Comparison of ENCODE assay signal across 1 cellular context in the genomic region with DNA sequence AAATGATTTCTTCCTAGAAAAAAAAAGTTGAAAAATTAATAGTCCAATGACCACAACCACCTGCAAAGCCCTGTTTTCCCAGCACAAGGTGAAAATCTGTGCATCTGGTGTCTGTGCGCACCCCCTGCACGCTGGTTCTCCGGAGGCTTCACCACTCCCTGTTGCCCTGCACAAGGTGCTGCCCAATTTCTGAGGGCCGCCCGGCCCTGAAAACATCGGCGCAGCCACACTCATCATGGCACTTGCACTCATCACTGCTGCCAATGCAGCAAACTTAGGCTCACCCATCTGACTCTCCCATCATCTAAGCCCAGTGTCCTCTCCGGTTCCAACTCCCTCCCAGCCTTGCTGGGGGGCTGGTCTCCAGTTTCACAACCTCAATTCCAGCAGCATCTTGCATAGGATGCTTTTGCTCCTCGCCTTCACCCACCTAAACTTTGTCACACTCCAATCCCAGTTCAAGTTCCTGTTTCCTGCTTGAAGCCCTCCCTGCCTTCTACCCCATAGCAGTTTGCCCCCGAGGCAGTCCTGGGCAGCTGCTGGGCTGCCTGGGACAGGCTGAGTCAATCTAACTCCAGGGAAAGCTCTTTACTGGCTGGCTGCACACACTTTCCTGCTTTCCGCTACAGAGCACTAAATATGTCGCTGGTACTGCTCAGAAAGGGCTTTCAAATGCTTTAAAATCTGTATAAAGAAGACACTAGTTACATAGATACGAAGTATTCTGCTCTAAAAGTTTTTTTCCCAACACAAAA.
A peak's percentile ranks its signal among the peaks of the same experiment; 100 is the strongest.
TF ChIP-seq lines count a peak whose summit lies in the region.

No MANE protein-coding gene starts in this region.

TF ChIP-seq in HepG2, 621 proteins besides CTCF, POLR2A, EP300 and RAD21 (continued from another document):
- TF ChIP-seq AHR (CRISPR knock-in tag; IDR thresholded peaks at IDR 0.05) (no peak), PLRG1 (conservative IDR thresholded peaks at IDR 0.05) (no peak), RXRA (CRISPR knock-in tag; IDR thresholded peaks at IDR 0.05) (0 out of 2 replicates have a peak, but pooled peaks have one; percentile 7), FLYWCH1 (CRISPR knock-in tag; IDR thresholded peaks at IDR 0.05) (0 out of 2 replicates have a peak, but pooled peaks have one; percentile 41), ZBTB4 (CRISPR knock-in tag; IDR thresholded peaks at IDR 0.05; ENCODE audit: borderline replicate concordance) (peak; percentile 81; the same call in 1 of the 2 replicates), ZNF839 (CRISPR knock-in tag; IDR thresholded peaks at IDR 0.05; ENCODE audit: borderline replicate concordance) (0 out of 2 replicates have a peak, but pooled peaks have one; percentile 28), ZC3H13 (CRISPR knock-in tag; IDR thresholded peaks at IDR 0.05) (peak; percentile 33; the same call in 1 of the 2 replicates), GPN1 (CRISPR knock-in tag; IDR thresholded peaks at IDR 0.05; ENCODE audit: borderline replicate concordance) (no peak), ZMYM4 (CRISPR knock-in tag; IDR thresholded peaks at IDR 0.05) (0 out of 2 replicates have a peak, but pooled peaks have one; percentile 6), SNAPC2 (CRISPR knock-in tag; IDR thresholded peaks at IDR 0.05) (no peak), ZNF24 (IDR thresholded peaks at IDR 0.05) (no peak), ZFAT (CRISPR knock-in tag; conservative IDR thresholded peaks at IDR 0.05) (no peak), PPARG (CRISPR knock-in tag; conservative IDR thresholded peaks at IDR 0.05) (no peak), NONO (IDR thresholded peaks at IDR 0.05) (no peak), NONO (CRISPR knock-in tag; conservative IDR thresholded peaks at IDR 0.05) (peak; percentile 32; the same call in 1 of the 2 replicates), MAZ (IDR thresholded peaks at IDR 0.05; ENCODE audit: borderline replicate concordance, low read depth, low read length) (no peak), MAZ (CRISPR knock-in tag; IDR thresholded peaks at IDR 0.05; ENCODE audit: low read depth) (0 out of 2 replicates have a peak, but pooled peaks have one; percentile 9), ZNF160 (CRISPR knock-in tag; IDR thresholded peaks at IDR 0.05) (0 out of 2 replicates have a peak, but pooled peaks have one; percentile 48), GFI1 (CRISPR knock-in tag; IDR thresholded peaks at IDR 0.05; ENCODE audit: borderline replicate concordance) (0 out of 2 replicates have a peak, but pooled peaks have one; percentile 23), ZNF468 (CRISPR knock-in tag; IDR thresholded peaks at IDR 0.05) (no peak), ZNF512 (CRISPR knock-in tag; IDR thresholded peaks at IDR 0.05) (0 out of 2 replicates have a peak, but pooled peaks have one; percentile 37), ZNF350 (CRISPR knock-in tag; IDR thresholded peaks at IDR 0.05; ENCODE audit: borderline replicate concordance, low read depth) (0 out of 2 replicates have a peak, but pooled peaks have one; percentile 34), ETV6 (CRISPR knock-in tag; conservative IDR thresholded peaks at IDR 0.05) (no peak), TAF1 (CRISPR knock-in tag; IDR thresholded peaks at IDR 0.05) (no peak), ZNF619 (CRISPR knock-in tag; IDR thresholded peaks at IDR 0.05) (0 out of 2 replicates have a peak, but pooled peaks have one; percentile 20), ZNF572 (CRISPR knock-in tag; IDR thresholded peaks at IDR 0.05) (peak; percentile 46; the same call in 1 of the 2 replicates)
- TF ChIP-seq, protein P1, sequence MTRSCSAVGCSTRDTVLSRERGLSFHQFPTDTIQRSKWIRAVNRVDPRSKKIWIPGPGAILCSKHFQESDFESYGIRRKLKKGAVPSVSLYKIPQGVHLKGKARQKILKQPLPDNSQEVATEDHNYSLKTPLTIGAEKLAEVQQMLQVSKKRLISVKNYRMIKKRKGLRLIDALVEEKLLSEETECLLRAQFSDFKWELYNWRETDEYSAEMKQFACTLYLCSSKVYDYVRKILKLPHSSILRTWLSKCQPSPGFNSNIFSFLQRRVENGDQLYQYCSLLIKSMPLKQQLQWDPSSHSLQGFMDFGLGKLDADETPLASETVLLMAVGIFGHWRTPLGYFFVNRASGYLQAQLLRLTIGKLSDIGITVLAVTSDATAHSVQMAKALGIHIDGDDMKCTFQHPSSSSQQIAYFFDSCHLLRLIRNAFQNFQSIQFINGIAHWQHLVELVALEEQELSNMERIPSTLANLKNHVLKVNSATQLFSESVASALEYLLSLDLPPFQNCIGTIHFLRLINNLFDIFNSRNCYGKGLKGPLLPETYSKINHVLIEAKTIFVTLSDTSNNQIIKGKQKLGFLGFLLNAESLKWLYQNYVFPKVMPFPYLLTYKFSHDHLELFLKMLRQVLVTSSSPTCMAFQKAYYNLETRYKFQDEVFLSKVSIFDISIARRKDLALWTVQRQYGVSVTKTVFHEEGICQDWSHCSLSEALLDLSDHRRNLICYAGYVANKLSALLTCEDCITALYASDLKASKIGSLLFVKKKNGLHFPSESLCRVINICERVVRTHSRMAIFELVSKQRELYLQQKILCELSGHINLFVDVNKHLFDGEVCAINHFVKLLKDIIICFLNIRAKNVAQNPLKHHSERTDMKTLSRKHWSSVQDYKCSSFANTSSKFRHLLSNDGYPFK (CRISPR knock-in tag; IDR thresholded peaks at IDR 0.05; ENCODE audit: borderline replicate concordance), result peak; percentile 53; the same call in 1 of the 2 replicates
- TF ChIP-seq, protein P2, sequence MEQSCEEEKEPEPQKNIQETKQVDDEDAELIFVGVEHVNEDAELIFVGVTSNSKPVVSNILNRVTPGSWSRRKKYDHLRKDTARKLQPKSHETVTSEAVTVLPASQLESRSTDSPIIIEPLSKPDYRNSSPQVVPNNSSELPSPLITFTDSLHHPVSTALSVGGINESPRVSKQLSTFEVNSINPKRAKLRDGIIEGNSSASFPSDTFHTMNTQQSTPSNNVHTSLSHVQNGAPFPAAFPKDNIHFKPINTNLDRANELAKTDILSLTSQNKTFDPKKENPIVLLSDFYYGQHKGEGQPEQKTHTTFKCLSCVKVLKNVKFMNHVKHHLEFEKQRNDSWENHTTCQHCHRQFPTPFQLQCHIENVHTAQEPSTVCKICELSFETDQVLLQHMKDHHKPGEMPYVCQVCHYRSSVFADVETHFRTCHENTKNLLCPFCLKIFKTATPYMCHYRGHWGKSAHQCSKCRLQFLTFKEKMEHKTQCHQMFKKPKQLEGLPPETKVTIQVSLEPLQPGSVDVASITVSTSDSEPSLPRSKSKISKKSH (CRISPR knock-in tag; IDR thresholded peaks at IDR 0.05; ENCODE audit: borderline replicate concordance), result 0 out of 2 replicates have a peak, but pooled peaks have one; percentile 32
- TF ChIP-seq, protein P3, sequence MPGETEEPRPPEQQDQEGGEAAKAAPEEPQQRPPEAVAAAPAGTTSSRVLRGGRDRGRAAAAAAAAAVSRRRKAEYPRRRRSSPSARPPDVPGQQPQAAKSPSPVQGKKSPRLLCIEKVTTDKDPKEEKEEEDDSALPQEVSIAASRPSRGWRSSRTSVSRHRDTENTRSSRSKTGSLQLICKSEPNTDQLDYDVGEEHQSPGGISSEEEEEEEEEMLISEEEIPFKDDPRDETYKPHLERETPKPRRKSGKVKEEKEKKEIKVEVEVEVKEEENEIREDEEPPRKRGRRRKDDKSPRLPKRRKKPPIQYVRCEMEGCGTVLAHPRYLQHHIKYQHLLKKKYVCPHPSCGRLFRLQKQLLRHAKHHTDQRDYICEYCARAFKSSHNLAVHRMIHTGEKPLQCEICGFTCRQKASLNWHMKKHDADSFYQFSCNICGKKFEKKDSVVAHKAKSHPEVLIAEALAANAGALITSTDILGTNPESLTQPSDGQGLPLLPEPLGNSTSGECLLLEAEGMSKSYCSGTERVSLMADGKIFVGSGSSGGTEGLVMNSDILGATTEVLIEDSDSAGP (CRISPR knock-in tag; IDR thresholded peaks at IDR 0.05; ENCODE audit: borderline replicate concordance), result peak; percentile 42; the same call in 1 of the 2 replicates
- TF ChIP-seq, protein P4, sequence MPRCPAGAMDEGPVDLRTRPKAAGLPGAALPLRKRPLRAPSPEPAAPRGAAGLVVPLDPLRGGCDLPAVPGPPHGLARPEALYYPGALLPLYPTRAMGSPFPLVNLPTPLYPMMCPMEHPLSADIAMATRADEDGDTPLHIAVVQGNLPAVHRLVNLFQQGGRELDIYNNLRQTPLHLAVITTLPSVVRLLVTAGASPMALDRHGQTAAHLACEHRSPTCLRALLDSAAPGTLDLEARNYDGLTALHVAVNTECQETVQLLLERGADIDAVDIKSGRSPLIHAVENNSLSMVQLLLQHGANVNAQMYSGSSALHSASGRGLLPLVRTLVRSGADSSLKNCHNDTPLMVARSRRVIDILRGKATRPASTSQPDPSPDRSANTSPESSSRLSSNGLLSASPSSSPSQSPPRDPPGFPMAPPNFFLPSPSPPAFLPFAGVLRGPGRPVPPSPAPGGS (CRISPR knock-in tag; IDR thresholded peaks at IDR 0.05), result no peak
- TF ChIP-seq, protein P5, sequence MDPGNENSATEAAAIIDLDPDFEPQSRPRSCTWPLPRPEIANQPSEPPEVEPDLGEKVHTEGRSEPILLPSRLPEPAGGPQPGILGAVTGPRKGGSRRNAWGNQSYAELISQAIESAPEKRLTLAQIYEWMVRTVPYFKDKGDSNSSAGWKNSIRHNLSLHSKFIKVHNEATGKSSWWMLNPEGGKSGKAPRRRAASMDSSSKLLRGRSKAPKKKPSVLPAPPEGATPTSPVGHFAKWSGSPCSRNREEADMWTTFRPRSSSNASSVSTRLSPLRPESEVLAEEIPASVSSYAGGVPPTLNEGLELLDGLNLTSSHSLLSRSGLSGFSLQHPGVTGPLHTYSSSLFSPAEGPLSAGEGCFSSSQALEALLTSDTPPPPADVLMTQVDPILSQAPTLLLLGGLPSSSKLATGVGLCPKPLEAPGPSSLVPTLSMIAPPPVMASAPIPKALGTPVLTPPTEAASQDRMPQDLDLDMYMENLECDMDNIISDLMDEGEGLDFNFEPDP (CRISPR knock-in tag; conservative IDR thresholded peaks at IDR 0.05), result 0 out of 2 replicates have a peak, but pooled peaks have one; percentile 37
